9 cellular contexts compared by ENCODE assay signal in genomic region chr20:33095902-33096584, GRCh38. TPM values are rescaled to one million over a fixed set of nuclear protein-coding genes. Genes with fewer than 3 reads are reported as not detected.
A peak's percentile ranks its signal among the peaks of the same experiment; 100 is the strongest.
DNase-seq lines count a peak whose midpoint lies in the region; ATAC-seq and TF ChIP-seq lines count a peak whose summit lies in the region.
"Not testable (repeated sequence)": the region's sequence is repeated elsewhere in the genome, so short reads cannot be mapped to it uniquely, and the experiment has no call there.
"Had no signal": no experiment of that assay in that cellular context is flagged by ENCODE, and none has a peak within 500 bp of the region (broad histone marks: within the 10 kb centered on the region; RNA-seq: fewer than 3 reads in every experiment).

No MANE protein-coding gene starts in this region.

- H2AFZ ChIP-seq in osteoblast (ENCODE audit: low read length), result not testable (repeated sequence)

- in situ Hi-C loops in transverse colon (cut with MboI; ENCODE audit: low pct_ligation_motif_present in 1 of 4, low pct_unique_long_range_greater_than_20kb in 1 of 4, low sequenced_read_pairs in 3 of 4), result not testable (repeated sequence)

- not testable (repeated sequence) for H3K79me2 ChIP-seq in osteoblast (ENCODE audit: insufficient read depth, low read length)

- CTCF ChIA-PET in activated B cell treated with CpG ODN at 0.5 μM for 24 hours (lab: Charles Lee) (interaction anchor here (0.7 to 2.2 kb wide), 6 partner anchors 10 to 304 kb away, joined by 3 to 23 read pairs (median 4); no protein-coding TSS in a partner anchor), MCF 10A (lab: Yijun Ruan, JAX) (interaction anchor here (0.6 to 1.7 kb wide), 21 partner anchors 9 to 435 kb away, joined by 3 to 6 read pairs (median 3); partner anchors contain the start of genes BPIFB4 and C20orf203)

- BruUV-seq in MCF 10A (replicated peaks; lab: Mats Ljungman, UMichigan), result not testable (repeated sequence)

- not testable (repeated sequence) for H3K27ac Mint-ChIP-seq in activated B cell treated with CpG ODN at 0.5 μM for 24 hours; MCF 10A (ENCODE audit: low read depth, unreplicated experiment)

- not testable (repeated sequence) for H3K27ac ChIP-seq in left ventricle myocardium inferior (replicated peaks); osteoblast (ENCODE audit: low read depth, low read length); transverse colon

- TF ChIP-seq EP300 in transverse colon (IDR thresholded peaks at IDR 0.05; ENCODE audit: low read depth), result not testable (repeated sequence)

- H3K36me3 ChIP-seq in left ventricle myocardium inferior; osteoblast (ENCODE audit: insufficient read depth, low read length); transverse colon: not testable (repeated sequence)

- ATAC-seq in activated B cell treated with CpG ODN at 0.5 μM for 24 hours (ENCODE audit: low read depth), result peak; percentile 83

- H3K9me3 Mint-ChIP-seq in activated B cell treated with CpG ODN at 0.5 μM for 24 hours; MCF 10A (ENCODE audit: unreplicated experiment): not testable (repeated sequence)

- not testable (repeated sequence) for H3K4me2 ChIP-seq in osteoblast (ENCODE audit: insufficient read depth, low read length)

- not testable (repeated sequence) for H3K4me3 ChIP-seq in left ventricle myocardium inferior; osteoblast (ENCODE audit: insufficient read depth, low read length); transverse colon

- H3K9me3 ChIP-seq in left ventricle myocardium inferior (replicated peaks); osteoblast (ENCODE audit: low read depth, low read length); transverse colon: not testable (repeated sequence)

- H3K27me3 Mint-ChIP-seq in activated B cell treated with CpG ODN at 0.5 μM for 24 hours, result not testable (repeated sequence)
- peaks cover 24% of the 10 kb centered on the region for H3K27me3 Mint-ChIP-seq in MCF 10A (ENCODE audit: insufficient read depth, unreplicated experiment)

- 54% methylated on average over 6 of the region's 6 CpGs; no CpG with 5 or more reads in 1 of the 2 donors for WGBS in transverse colon (ENCODE audit: low coverage in 1 of 2), 2 donors

- not testable (repeated sequence) for H4K20me1 ChIP-seq in osteoblast (ENCODE audit: insufficient read depth, low read length)

- H3K4me1 ChIP-seq in left ventricle myocardium inferior; osteoblast (ENCODE audit: insufficient read depth, low read length); transverse colon: not testable (repeated sequence)

- peak; percentile 70 for DNase-seq in Daoy (ENCODE audit: low read depth)
- peak; percentile 48 for DNase-seq in KG1 (lab: John Stamatoyannopoulos, UW)
- peak; percentile 80 for DNase-seq in NCI-H774 (lab: John Stamatoyannopoulos, UW)
- DNase-seq in activated B cell treated with CpG ODN at 0.5 μM for 24 hours, left ventricle myocardium inferior, transverse colon: not testable (repeated sequence)
- peak; percentile 66 for DNase-seq in MCF 10A (ENCODE audit: unreplicated experiment)
- DNase-seq in osteoblast (ENCODE audit: insufficient read length, low spot score, missing footprints), result peak; percentile 88

- TF ChIP-seq POLR2A in transverse colon (IDR thresholded peaks at IDR 0.05), result not testable (repeated sequence)

- not testable (repeated sequence) for H3K4me3 Mint-ChIP-seq in activated B cell treated with CpG ODN at 0.5 μM for 24 hours; MCF 10A (ENCODE audit: unreplicated experiment)

- H3K4me1 Mint-ChIP-seq in activated B cell treated with CpG ODN at 0.5 μM for 24 hours; MCF 10A (ENCODE audit: insufficient read depth, unreplicated experiment): not testable (repeated sequence)

- POLR2A ChIA-PET in activated B cell treated with CpG ODN at 0.5 μM for 24 hours (lab: Charles Lee); MCF 10A (lab: Yijun Ruan, JAX): not testable (repeated sequence)

- intact Hi-C loops in activated B cell treated with CpG ODN at 0.5 μM for 24 hours (cut with micrococcal nuclease) (loop anchor here (1.0 to 5.0 kb wide), 3 partner anchors 194 to 306 kb away; no protein-coding TSS in a partner anchor), MCF 10A (cut with micrococcal nuclease) (loop anchor here (1.0 to 5.0 kb wide), 4 partner anchors 115 to 306 kb away; no protein-coding TSS in a partner anchor)
- intact Hi-C loops in left ventricle myocardium inferior (cut with micrococcal nuclease); transverse colon (cut with DNase I; ENCODE audit: low total_unique reads): not testable (repeated sequence)

- H3K36me3 Mint-ChIP-seq in activated B cell treated with CpG ODN at 0.5 μM for 24 hours (ENCODE audit: low read depth); MCF 10A (ENCODE audit: insufficient read depth, unreplicated experiment): not testable (repeated sequence)

- peaks cover 24% of the 10 kb centered on the region for H3K27me3 ChIP-seq in left ventricle myocardium inferior (ENCODE audit: low read depth)
- H3K27me3 ChIP-seq in osteoblast (ENCODE audit: insufficient read depth, low read length); transverse colon: not testable (repeated sequence)

- not testable (repeated sequence) for TF ChIP-seq CTCF in activated B cell treated with CpG ODN at 0.5 μM for 24 hours (IDR thresholded peaks at IDR 0.05)
- TF ChIP-seq CTCF in MCF 10A (IDR thresholded peaks at IDR 0.05; ENCODE audit: unreplicated experiment), result peak; percentile 68
- peak; percentile 76 for TF ChIP-seq CTCF in left ventricle myocardium inferior (IDR thresholded peaks at IDR 0.05; ENCODE audit: borderline replicate concordance)
- peak; percentile 80 for TF ChIP-seq CTCF in osteoblast (IDR thresholded peaks at IDR 0.05; ENCODE audit: extremely low read depth, low read depth, low read length)
- peak in 4 of 5 experiments; percentile 34 to 54 (median 38) for TF ChIP-seq CTCF in transverse colon (IDR thresholded peaks at IDR 0.05)

RNA-seq across cellular contexts. Expression of gene BPIFB4, which starts 16.6 kb away (rescaled TPM):
- not detected in 2 replicates for total RNA-seq in Daoy (2014; rRNA removed; shearing (Covaris generic))
- total RNA-seq in activated B cell treated with CpG ODN at 0.5 μM for 24 hours (not detected in 2 replicates), MCF 10A (2022) (not detected in 2 replicates), left ventricle myocardium inferior (not detected), osteoblast (not detected in 2 replicates), transverse colon (not detected)
- total RNA-seq: ascending aorta had no signal

RNA-seq across cellular contexts. Expression of gene BPIFB3, which starts 42.3 kb away (rescaled TPM):
- total RNA-seq in Daoy (2014; rRNA removed; shearing (Covaris generic)), result not detected in 2 replicates
- total RNA-seq in activated B cell treated with CpG ODN at 0.5 μM for 24 hours (not detected in 2 replicates), MCF 10A (2022) (not detected in 2 replicates), left ventricle myocardium inferior (not detected), osteoblast (not detected in 2 replicates), transverse colon (not detected)
- total RNA-seq: ascending aorta had no signal
